ENCODE assay signal across 8 cellular contexts in the genomic region with DNA sequence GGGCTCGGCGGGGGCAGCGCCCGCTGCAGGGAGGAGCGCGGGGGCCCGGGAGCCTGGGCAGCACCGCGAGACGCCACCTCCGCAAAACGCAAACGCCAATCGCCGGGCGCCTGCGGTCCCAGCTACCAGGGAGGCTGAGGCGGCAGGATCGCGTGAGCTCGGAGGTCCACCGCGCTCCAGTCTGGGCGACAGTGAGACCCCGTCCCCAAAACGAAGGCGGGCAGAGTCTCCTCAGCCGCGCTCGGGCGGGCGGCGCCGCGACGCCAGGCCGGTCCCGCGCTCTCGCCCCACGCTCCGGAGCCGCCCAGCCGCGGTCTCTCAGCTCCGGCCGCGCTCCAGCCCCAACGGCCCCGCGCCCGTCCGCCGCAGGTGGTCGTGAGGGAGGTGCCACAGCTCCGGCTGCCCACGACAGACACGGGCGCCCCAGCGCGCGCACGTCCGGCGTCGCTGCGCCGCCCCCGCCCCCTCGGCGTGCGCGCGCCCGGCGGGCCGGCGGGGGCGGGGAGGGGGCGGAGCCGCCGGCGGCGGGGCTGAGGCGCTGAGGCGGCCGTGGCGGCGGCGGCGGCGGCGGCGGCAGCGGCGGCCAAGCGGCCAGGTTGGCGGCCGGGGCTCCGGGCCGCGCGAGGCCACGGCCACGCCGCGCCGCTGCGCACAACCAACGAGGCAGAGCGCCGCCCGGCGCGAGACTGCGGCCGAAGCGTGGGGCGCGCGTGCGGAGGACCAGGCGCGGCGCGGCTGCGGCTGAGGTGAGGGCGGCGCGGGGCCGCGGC. TPM values are rescaled to one million over a fixed set of nuclear protein-coding genes. Genes with fewer than 3 reads are reported as not detected.
DNase-seq lines count a peak whose midpoint lies in the region; ATAC-seq, FAIRE-seq and TF ChIP-seq lines count a peak whose summit lies in the region.

A gene with protein sequence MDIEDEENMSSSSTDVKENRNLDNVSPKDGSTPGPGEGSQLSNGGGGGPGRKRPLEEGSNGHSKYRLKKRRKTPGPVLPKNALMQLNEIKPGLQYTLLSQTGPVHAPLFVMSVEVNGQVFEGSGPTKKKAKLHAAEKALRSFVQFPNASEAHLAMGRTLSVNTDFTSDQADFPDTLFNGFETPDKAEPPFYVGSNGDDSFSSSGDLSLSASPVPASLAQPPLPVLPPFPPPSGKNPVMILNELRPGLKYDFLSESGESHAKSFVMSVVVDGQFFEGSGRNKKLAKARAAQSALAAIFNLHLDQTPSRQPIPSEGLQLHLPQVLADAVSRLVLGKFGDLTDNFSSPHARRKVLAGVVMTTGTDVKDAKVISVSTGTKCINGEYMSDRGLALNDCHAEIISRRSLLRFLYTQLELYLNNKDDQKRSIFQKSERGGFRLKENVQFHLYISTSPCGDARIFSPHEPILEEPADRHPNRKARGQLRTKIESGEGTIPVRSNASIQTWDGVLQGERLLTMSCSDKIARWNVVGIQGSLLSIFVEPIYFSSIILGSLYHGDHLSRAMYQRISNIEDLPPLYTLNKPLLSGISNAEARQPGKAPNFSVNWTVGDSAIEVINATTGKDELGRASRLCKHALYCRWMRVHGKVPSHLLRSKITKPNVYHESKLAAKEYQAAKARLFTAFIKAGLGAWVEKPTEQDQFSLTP (plus strand): TSS at position 533 of the 770 bp plus-strand sequence. CDS start 97,077 bp downstream, outside the sequence.

- H3K4me1 ChIP-seq in testis: peaks cover 2% of the 10 kb centered on the region

- H3K27me3 ChIP-seq in testis: no peaks in the 10 kb centered on the region

- no peak for FAIRE-seq in RCC 7860 (lab: Jason Lieb, UNC)

- H3K27me3 Mint-ChIP-seq in nephron (ENCODE audit: low read depth): peaks cover 28% of the 10 kb centered on the region

- peak within 1 kb of the TSS; percentile 92 to 100 (median 98) for H3K4me3 Mint-ChIP-seq in nephron

- H3K4me3 ChIP-seq in fibroblast of the aortic adventitia (ENCODE audit: low read depth, low read length) (peak within 1 kb of the TSS; percentile 82), testis (peak within 1 kb of the TSS; percentile 69 to 90)

- no peak for TF ChIP-seq POLR2A in testis (IDR thresholded peaks at IDR 0.05)

- peaks cover 19% of the 10 kb centered on the region for H3K4me1 Mint-ChIP-seq in nephron

- H3K36me3 ChIP-seq in testis (ENCODE audit: low read depth, missing control alignments): no peaks in the 10 kb centered on the region

- H3K9me3 ChIP-seq in testis: no peaks in the 10 kb centered on the region

- WGBS in testis, 2 donors: 1% methylated on average over 89 of the region's 132 CpGs; no CpG with 5 or more reads in 1 of the 2 donors

- TF ChIP-seq CTCF in fibroblast of the aortic adventitia (IDR thresholded peaks at IDR 0.05; ENCODE audit: insufficient read depth, low read length) (no peak), nephron (IDR thresholded peaks at IDR 0.05; ENCODE audit: unreplicated experiment in 3 of 3) (no peak), testis (IDR thresholded peaks at IDR 0.05) (no peak)

- ATAC-seq in HG03175 (IDR thresholded peaks at IDR 0.05; ENCODE audit: unreplicated experiment): peak; percentile 66

- H3K27ac Mint-ChIP-seq in nephron: peak within 1 kb of the TSS; percentile 93 to 96 (median 96)

- no peaks in the 10 kb centered on the region for H3K9me3 Mint-ChIP-seq in nephron

- DNase-seq in NCI-H510A (lab: John Stamatoyannopoulos, UW) (peak; percentile 17), NCI-H510A treated with DMSO at 0.1 percent for 48 hours (lab: John Stamatoyannopoulos, UW) (no peak), RCC 7860 (ENCODE audit: low spot score) (peak; percentile 26), fibroblast of the aortic adventitia (ENCODE audit: low read depth) (peak; percentile 38), testis (peak; percentile 62)
- DNase-seq in activated effector memory CD4-positive, alpha-beta T cell treated with anti-CD3 and anti-CD28 coated beads, Interleukin-2, amount 50 U/mL, for 16 hours: peak; percentile 88

- H3K27ac ChIP-seq in testis: peak within 1 kb of the TSS in 1 of 2 donors; percentile 84

- H3K36me3 Mint-ChIP-seq in nephron (ENCODE audit: low read depth): no peaks in the 10 kb centered on the region

- intact Hi-C loops in testis (cut with DNase I; ENCODE audit: low total_unique reads): no loop called here

RNA-seq across cellular contexts. Expression of the gene that starts here (rescaled TPM):
- total RNA-seq in fibroblast of the aortic adventitia (ENCODE audit: low replicate concordance) (2.1 and 7.0 TPM in 2 replicates), testis (10 to 100 TPM; 17.6 TPM)
- 23.0 TPM for polyA plus RNA-seq in testis (ENCODE audit: insufficient read depth, low read depth, low replicate concordance)
